ENCODE assay signal across 29 cellular contexts in the genomic region with DNA sequence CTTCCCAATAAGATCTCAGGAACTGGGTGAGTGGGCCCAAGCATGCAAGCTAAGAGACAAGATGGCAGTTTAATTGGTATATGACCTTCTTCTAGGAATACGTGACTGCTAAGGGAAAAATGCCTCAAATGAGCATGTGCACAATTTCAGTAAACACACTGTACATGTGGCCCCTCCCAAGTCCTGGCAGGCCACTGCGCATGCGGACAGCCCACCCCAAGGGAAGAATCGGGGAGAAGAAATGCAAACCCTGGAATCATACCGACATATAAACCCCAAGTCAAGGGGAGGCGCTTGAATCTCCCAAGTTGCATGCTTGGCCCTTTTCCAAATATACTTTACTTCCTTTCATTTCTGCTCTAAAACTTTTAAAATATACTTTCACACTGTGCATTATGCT.
"Had no signal": no experiment of that assay in that cellular context is flagged by ENCODE, and none has a peak within 500 bp of the region (broad histone marks: within the 10 kb centered on the region; RNA-seq: fewer than 3 reads in every experiment).

No MANE protein-coding gene starts in this region.

- H3K4me3 Mint-ChIP-seq: stimulated activated effector memory CD8-positive, alpha-beta T cell treated with anti-CD3 and anti-CD28 coated beads, Interleukin-12 subunit alpha, Interleukin-12 subunit beta, amount 100 ng/mL, for 72 hours; stimulated activated memory B cell treated with anti-CD40 and anti-IgM and Interleukin-4, amounts not matched to agents 10 μg/mL and 1 μg/mL and 100 μg/mL, for 72 hours; stimulated activated naive B cell treated with anti-CD40 and anti-IgM and Interleukin-4, amounts not matched to agents 10 μg/mL and 1 μg/mL and 100 μg/mL, for 72 hours; stimulated activated naive CD8-positive, alpha-beta T cell treated with anti-CD3 and anti-CD28 coated beads, Interleukin-15, amount 100 ng/mL, for 72 hours; stimulated activated naive CD8-positive, alpha-beta T cell treated with anti-CD3 and anti-CD28 coated beads, Interleukin-15, Interleukin-2, amounts not matched to agents 100 ng/mL and 50 ng/mL, for 24 hours; type B pancreatic cell had no signal

- H3K36me3 ChIP-seq: stomach, suprapubic skin, thoracic aorta, thyroid gland, tibial artery, tibial nerve, transverse colon, upper lobe of left lung, upper lobe of right lung, uterus, vagina had no signal

- H3K4me1 ChIP-seq: stomach, suprapubic skin, testis, thyroid gland, tibial artery, tibial nerve, transverse colon, upper lobe of left lung, upper lobe of right lung, uterus, vagina had no signal

- H3K36me3 Mint-ChIP-seq: stimulated activated effector memory CD8-positive, alpha-beta T cell treated with anti-CD3 and anti-CD28 coated beads, Interleukin-12 subunit alpha, Interleukin-12 subunit beta, amount 100 ng/mL, for 72 hours; stimulated activated memory B cell treated with anti-CD40 and anti-IgM and Interleukin-4, amounts not matched to agents 10 μg/mL and 1 μg/mL and 100 μg/mL, for 72 hours; stimulated activated naive B cell treated with anti-CD40 and anti-IgM and Interleukin-4, amounts not matched to agents 10 μg/mL and 1 μg/mL and 100 μg/mL, for 72 hours; type B pancreatic cell had no signal

- H3K27ac ChIP-seq: stomach, suprapubic skin, testis, thoracic aorta, thyroid gland, tibial artery, tibial nerve, transverse colon, upper lobe of left lung, upper lobe of right lung, uterus, vagina had no signal

- H3K9me3 ChIP-seq: stomach, suprapubic skin, testis, thoracic aorta, thyroid gland, tibial artery, tibial nerve, transverse colon, upper lobe of left lung, upper lobe of right lung, uterus, vagina had no signal

- H3K4me1 Mint-ChIP-seq: stimulated activated naive CD8-positive, alpha-beta T cell treated with anti-CD3 and anti-CD28 coated beads, Interleukin-15, amount 100 ng/mL, for 72 hours had no signal

- ATAC-seq: stimulated activated effector memory CD8-positive, alpha-beta T cell treated with anti-CD3 and anti-CD28 coated beads, Interleukin-12 subunit alpha, Interleukin-12 subunit beta, amount 100 ng/mL, for 72 hours; stimulated activated memory B cell treated with anti-CD40 and anti-IgM and Interleukin-4, amounts not matched to agents 10 μg/mL and 1 μg/mL and 100 μg/mL, for 72 hours; stimulated activated naive B cell treated with anti-CD40 and anti-IgM and Interleukin-4, amounts not matched to agents 10 μg/mL and 1 μg/mL and 100 μg/mL, for 72 hours; stimulated activated naive CD8-positive, alpha-beta T cell treated with anti-CD3 and anti-CD28 coated beads, Interleukin-15, amount 100 ng/mL, for 72 hours; stimulated activated naive CD8-positive, alpha-beta T cell treated with anti-CD3 and anti-CD28 coated beads, Interleukin-15, Interleukin-2, amounts not matched to agents 100 U/mL and 50 U/mL, for 24 hours; upper lobe of right lung had no signal

- H3K9me3 Mint-ChIP-seq: stimulated activated effector memory CD8-positive, alpha-beta T cell treated with anti-CD3 and anti-CD28 coated beads, Interleukin-12 subunit alpha, Interleukin-12 subunit beta, amount 100 ng/mL, for 72 hours; stimulated activated memory B cell treated with anti-CD40 and anti-IgM and Interleukin-4, amounts not matched to agents 10 μg/mL and 1 μg/mL and 100 μg/mL, for 72 hours; stimulated activated naive B cell treated with anti-CD40 and anti-IgM and Interleukin-4, amounts not matched to agents 10 μg/mL and 1 μg/mL and 100 μg/mL, for 72 hours; stimulated activated naive CD8-positive, alpha-beta T cell treated with anti-CD3 and anti-CD28 coated beads, Interleukin-15, amount 100 ng/mL, for 72 hours; stimulated activated naive CD8-positive, alpha-beta T cell treated with anti-CD3 and anti-CD28 coated beads, Interleukin-15, Interleukin-2, amounts not matched to agents 100 ng/mL and 50 ng/mL, for 24 hours; type B pancreatic cell had no signal

- DNase-seq: stimulated activated CD4-positive, alpha-beta T cell treated with anti-CD3 and anti-CD28 coated beads, Interleukin-2, amount 100 ng/mL, for 48 hours; stimulated activated CD4-positive, alpha-beta T cell treated with anti-CD3 and anti-CD28 coated beads, Interleukin-4, amount 100 ng/mL, for 1 hour; stimulated activated CD4-positive, alpha-beta T cell treated with anti-CD3 and anti-CD28 coated beads, Interleukin-4, amount 100 ng/mL, for 24 hours; stimulated activated CD4-positive, alpha-beta T cell treated with anti-CD3 and anti-CD28 coated beads, Interleukin-4, amount 100 ng/mL, for 4 hours; stimulated activated CD8-positive, alpha-beta memory T cell treated with anti-CD3 and anti-CD28 coated beads, Interleukin-4, amount 100 ng/mL, for 48 hours; stimulated activated naive B cell treated with anti-CD40 and anti-IgM and Interleukin-4, amounts not matched to agents 10 μg/mL and 1 μg/mL and 100 μg/mL, for 72 hours; stimulated activated naive CD4-positive, alpha-beta T cell; stimulated activated naive CD4-positive, alpha-beta T cell treated with Interleukin-2 at 50 U/mL for 16 hours; stimulated activated naive CD8-positive, alpha-beta T cell treated with anti-CD3 and anti-CD28 coated beads, Interleukin-15, amount 100 ng/mL, for 72 hours; stimulated activated naive CD8-positive, alpha-beta T cell treated with anti-CD3 and anti-CD28 coated beads, Interleukin-15, Interleukin-2, amounts not matched to agents 100 U/mL and 50 U/mL, for 24 hours; stomach; substantia nigra; testis; thyroid gland; tibial artery; transverse colon; trophoblast cell; upper lobe of left lung; upper lobe of right lung; uterus had no signal

- H3K4me3 ChIP-seq: stomach, suprapubic skin, testis, thoracic aorta, thyroid gland, tibial artery, tibial nerve, transverse colon, upper lobe of left lung, upper lobe of right lung, uterus, vagina had no signal

- H3K27me3 ChIP-seq: testis, thyroid gland, upper lobe of left lung, uterus, vagina had no signal

- FAIRE-seq: urothelium cell line had no signal

- H3K27ac Mint-ChIP-seq: stimulated activated effector memory CD8-positive, alpha-beta T cell treated with anti-CD3 and anti-CD28 coated beads, Interleukin-12 subunit alpha, Interleukin-12 subunit beta, amount 100 ng/mL, for 72 hours; stimulated activated memory B cell treated with anti-CD40 and anti-IgM and Interleukin-4, amounts not matched to agents 10 μg/mL and 1 μg/mL and 100 μg/mL, for 72 hours; stimulated activated naive B cell treated with anti-CD40 and anti-IgM and Interleukin-4, amounts not matched to agents 10 μg/mL and 1 μg/mL and 100 μg/mL, for 72 hours; stimulated activated naive CD8-positive, alpha-beta T cell treated with anti-CD3 and anti-CD28 coated beads, Interleukin-15, amount 100 ng/mL, for 72 hours; stimulated activated naive CD8-positive, alpha-beta T cell treated with anti-CD3 and anti-CD28 coated beads, Interleukin-15, Interleukin-2, amounts not matched to agents 100 ng/mL and 50 ng/mL, for 24 hours; type B pancreatic cell had no signal
